Comparison of ENCODE assay signal across 24 cellular contexts in the genomic region with DNA sequence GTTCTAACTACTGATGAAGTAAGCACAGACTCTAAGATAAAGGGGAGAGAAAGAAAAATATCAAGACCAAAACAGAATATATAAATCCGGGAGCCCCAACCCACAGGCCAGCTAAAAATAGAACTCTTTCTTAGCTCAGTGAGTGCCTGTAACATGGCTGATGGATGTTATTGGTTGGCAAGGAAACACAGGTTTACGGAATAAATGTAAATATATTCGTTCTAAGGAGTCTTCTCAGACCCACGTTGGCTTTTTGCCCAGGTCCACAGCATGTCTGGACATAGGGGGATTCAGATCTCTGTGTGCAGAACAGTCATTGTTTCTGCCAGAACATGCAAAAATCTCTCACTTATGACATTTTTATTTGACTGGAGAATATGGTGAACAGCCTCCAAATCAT.
DNase-seq lines count a peak whose midpoint lies in the region; ATAC-seq and TF ChIP-seq lines count a peak whose summit lies in the region.
"Had no signal": no experiment of that assay in that cellular context is flagged by ENCODE, and none has a peak within 500 bp of the region (broad histone marks: within the 10 kb centered on the region; RNA-seq: fewer than 3 reads in every experiment).

No MANE protein-coding gene starts in this region.

- no peak overlapping the region for H3K4me3 ChIP-seq in mesenchymal stem cell (ENCODE audit: insufficient read depth in 1 of 2, low read depth in 1 of 2, low read length in 2 of 2)
- H3K4me3 ChIP-seq: adrenal gland, left ventricle myocardium inferior, ovary, tibial nerve had no signal

- H4K91ac ChIP-seq in mesenchymal stem cell (ENCODE audit: low read length), result no peak overlapping the region

- H3K4me1 Mint-ChIP-seq in chondrocyte (ENCODE audit: low read depth), result peaks cover 19% of the 10 kb centered on the region
- H3K4me1 Mint-ChIP-seq: immature natural killer cell, natural killer cell had no signal

- DNase-seq in HPDE6-E6E7 (ENCODE audit: extremely low spot score) (peak; percentile 15), NCI-H748 (lab: John Stamatoyannopoulos, UW; ENCODE audit: unreplicated experiment) (peak; percentile 66), chondrocyte (ENCODE audit: low spot score) (no peak), mesenchymal stem cell (peak; percentile 82), NCI-H2081 treated with DMSO at 0.1 percent for 48 hours (lab: John Stamatoyannopoulos, UW) (no peak)
- no peak for DNase-seq in activated CD4-positive, alpha-beta T cell treated with anti-CD3 and anti-CD28 coated beads, Interleukin-2, amount 50 U/mL, for 48 hours
- DNase-seq: activated CD4-positive, alpha-beta T cell treated with anti-CD3 and anti-CD28 coated beads for 4 hours; activated naive CD4-positive, alpha-beta T cell; activated T-cell treated with anti-CD3 and anti-CD28 coated beads, Interleukin-2, amount 50 U/mL, for 4 hours; adrenal gland; central memory CD4-positive, alpha-beta T cell; foreskin fibroblast; immature natural killer cell; left ventricle myocardium inferior; natural killer cell; NCI-H146; NCI-H2171; NCI-H774 had no signal

- H2BK15ac ChIP-seq in mesenchymal stem cell (ENCODE audit: low read depth, poor library complexity, severe bottlenecking), result no peak overlapping the region

- H3K4me3 Mint-ChIP-seq in chondrocyte (ENCODE audit: unreplicated experiment), result no peak overlapping the region
- H3K4me3 Mint-ChIP-seq: activated T-cell treated with anti-CD3 and anti-CD28 coated beads, Interleukin-2, amount 50 U/mL, for 4 hours; immature natural killer cell; natural killer cell; stimulated activated naive CD8-positive, alpha-beta T cell treated with anti-CD3 and anti-CD28 coated beads, Interleukin-15, Interleukin-2, amounts not matched to agents 100 ng/mL and 50 ng/mL, for 24 hours had no signal

- H3K36me3 Mint-ChIP-seq in chondrocyte (ENCODE audit: low read depth), result no peaks in the 10 kb centered on the region
- H3K36me3 Mint-ChIP-seq: immature natural killer cell, natural killer cell had no signal

- H3K18ac ChIP-seq in mesenchymal stem cell (ENCODE audit: low read depth in 1 of 2, low read length in 2 of 2), result no peak overlapping the region

- no peak overlapping the region for H2BK12ac ChIP-seq in mesenchymal stem cell (ENCODE audit: low read length in 2 of 2)

- no peak overlapping the region for H4K8ac ChIP-seq in mesenchymal stem cell (ENCODE audit: low read length)

- H2BK120ac ChIP-seq in mesenchymal stem cell (ENCODE audit: low read depth, low read length), result no peak overlapping the region

- no peaks in the 10 kb centered on the region for H3K36me3 ChIP-seq in mesenchymal stem cell (ENCODE audit: control insufficient read depth in 1 of 2, insufficient read depth in 2 of 2, low read depth in 1 of 2, low read length in 2 of 2)
- H3K36me3 ChIP-seq: adrenal gland, left ventricle myocardium inferior, ovary, tibial nerve had no signal

- no peaks in the 10 kb centered on the region for H3K4me1 ChIP-seq in mesenchymal stem cell (ENCODE audit: control insufficient read depth, insufficient read depth, low read depth, low read length)
- H3K4me1 ChIP-seq: adrenal gland, left ventricle myocardium inferior, tibial nerve had no signal

- H3K9me3 Mint-ChIP-seq in chondrocyte (ENCODE audit: low read depth), result no peaks in the 10 kb centered on the region
- H3K9me3 Mint-ChIP-seq: activated T-cell treated with anti-CD3 and anti-CD28 coated beads, Interleukin-2, amount 50 U/mL, for 4 hours; immature natural killer cell; stimulated activated naive CD8-positive, alpha-beta T cell treated with anti-CD3 and anti-CD28 coated beads, Interleukin-15, Interleukin-2, amounts not matched to agents 100 ng/mL and 50 ng/mL, for 24 hours had no signal

- 63% methylated on average over 3 of the region's 4 CpGs for WGBS in mesenchymal stem cell

- no peak overlapping the region for H2BK5ac ChIP-seq in mesenchymal stem cell (ENCODE audit: low read depth, low read length, poor library complexity, severe bottlenecking)

- no peaks in the 10 kb centered on the region for H3K79me1 ChIP-seq in mesenchymal stem cell (replicated peaks; ENCODE audit: low read length, poor library complexity, severe bottlenecking)

- no peak for TF ChIP-seq CTCF in chondrocyte (IDR thresholded peaks at IDR 0.05)

- no peak overlapping the region for H3K27ac ChIP-seq in mesenchymal stem cell (ENCODE audit: low read length, poor library complexity, severe bottlenecking)
- H3K27ac ChIP-seq: adrenal gland, left ventricle myocardium inferior, ovary, tibial nerve had no signal

- H3K27me3 Mint-ChIP-seq in chondrocyte (ENCODE audit: low read depth), result no peaks in the 10 kb centered on the region

- no peaks in the 10 kb centered on the region for H3K27me3 ChIP-seq in mesenchymal stem cell (ENCODE audit: control insufficient read depth in 1 of 2, insufficient read depth in 1 of 2, low read length in 2 of 2)
- H3K27me3 ChIP-seq: adrenal gland, ovary, tibial nerve had no signal

- no peak overlapping the region for H3K4me2 ChIP-seq in mesenchymal stem cell (ENCODE audit: low read length, poor library complexity, severe bottlenecking)

- H3K9me3 ChIP-seq in mesenchymal stem cell (ENCODE audit: control insufficient read depth, low read length), result no peaks in the 10 kb centered on the region
- H3K9me3 ChIP-seq: adrenal gland, left ventricle myocardium inferior, ovary, tibial nerve had no signal

- ATAC-seq in HG03354 (IDR thresholded peaks at IDR 0.05; ENCODE audit: poor library complexity, severe bottlenecking, unreplicated experiment), result no peak
- ATAC-seq: activated T-cell treated with anti-CD3 and anti-CD28 coated beads, Interleukin-2, amount 50 U/mL, for 4 hours; natural killer cell; right cardiac atrium; SK-N-SH treated with all-trans-retinoic acid at 6 μM for 48 hours had no signal

- no peak overlapping the region for H2AK5ac ChIP-seq in mesenchymal stem cell (ENCODE audit: low read length, severe bottlenecking)

- no peak overlapping the region for H2AFZ ChIP-seq in mesenchymal stem cell (ENCODE audit: low read depth, low read length)

- H3K27ac Mint-ChIP-seq in chondrocyte (ENCODE audit: unreplicated experiment), result peak overlapping the region; percentile 73
- H3K27ac Mint-ChIP-seq: immature natural killer cell; natural killer cell; stimulated activated naive CD8-positive, alpha-beta T cell treated with anti-CD3 and anti-CD28 coated beads, Interleukin-15, Interleukin-2, amounts not matched to agents 100 ng/mL and 50 ng/mL, for 24 hours had no signal

- H3K23ac ChIP-seq in mesenchymal stem cell (ENCODE audit: low read length in 2 of 2), result no peak overlapping the region

- H3K9ac ChIP-seq in mesenchymal stem cell (ENCODE audit: low read length), result no peak overlapping the region

- H3K4ac ChIP-seq in mesenchymal stem cell (ENCODE audit: low read depth in 1 of 2, low read length in 2 of 2), result no peak overlapping the region

- H3K14ac ChIP-seq in mesenchymal stem cell (ENCODE audit: low read length in 2 of 2), result no peak overlapping the region

Comparison
In these comparisons a context has a peak if more than half of its experiments do, and no peak if none do; other contexts are left out.
1. DNase-seq: peak in HPDE6-E6E7 (single experiment), NCI-H748 (single experiment) and mesenchymal stem cell (single experiment); none in chondrocyte (single experiment), activated CD4-positive, alpha-beta T cell treated with anti-CD3 and anti-CD28 coated beads, Interleukin-2, amount 50 U/mL, for 48 hours (0 of 2) and NCI-H2081 treated with DMSO at 0.1 percent for 48 hours (single experiment).